ENCODE assay signal across 16 cellular contexts in the genomic region with DNA sequence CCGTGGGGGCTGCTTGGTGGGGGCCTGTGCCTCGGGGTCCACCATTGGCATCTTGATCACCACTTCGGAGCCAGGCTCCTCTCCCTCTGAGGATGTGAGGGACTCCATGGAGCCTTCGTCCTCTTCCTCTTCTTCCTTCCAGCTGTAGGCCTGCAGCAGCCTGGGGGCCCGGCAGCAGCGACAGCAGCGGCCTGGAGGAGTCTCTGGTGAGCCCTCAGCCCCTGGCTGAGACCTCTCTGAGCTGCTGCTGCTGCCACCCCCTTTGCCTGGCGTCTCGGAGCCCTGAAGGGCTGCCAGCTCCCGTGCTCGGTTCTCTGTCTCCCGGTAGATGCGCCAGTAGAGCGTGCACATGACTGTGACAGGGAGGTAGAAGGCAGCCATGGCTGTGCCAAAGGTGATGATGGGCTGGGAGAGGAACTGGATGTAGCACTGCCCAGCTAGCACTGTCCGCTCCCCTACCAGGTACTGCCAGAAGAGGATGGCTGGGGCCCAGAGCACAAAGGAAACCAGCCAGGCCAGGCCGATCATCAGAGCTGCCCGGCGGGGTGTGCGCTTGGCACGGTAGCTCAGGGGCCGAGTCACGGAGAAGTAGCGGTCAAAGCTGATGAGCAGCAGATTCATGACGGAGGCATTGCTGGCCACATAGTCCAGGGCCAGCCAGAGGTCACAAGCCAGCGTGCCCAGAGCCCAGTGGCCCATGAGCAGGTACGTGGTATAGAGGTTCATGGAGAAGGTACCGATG. TPM values are rescaled to one million over a fixed set of nuclear protein-coding genes. Genes with fewer than 3 reads are reported as not detected.
"Had no signal": no experiment of that assay in that cellular context is flagged by ENCODE, and none has a peak within 500 bp of the region (broad histone marks: within the 10 kb centered on the region; RNA-seq: fewer than 3 reads in every experiment).

No MANE protein-coding gene starts in this region.

- H3K4me3 Mint-ChIP-seq: activated naive CD8-positive, alpha-beta T cell treated with anti-CD3 and anti-CD28 coated beads, Interleukin-2, amount 10 ng/mL, durations not matched to agents 7 days and 5 days; memory B cell; naive thymus-derived CD8-positive, alpha-beta T cell; stimulated activated effector memory CD8-positive, alpha-beta T cell treated with anti-CD3 and anti-CD28 coated beads, Interleukin-12 subunit alpha, Interleukin-12 subunit beta, amount 100 ng/mL, for 72 hours; T-helper 17 cell had no signal

- H3K27ac ChIP-seq: brain microvascular endothelial cell, neutrophil had no signal

- H3K27ac Mint-ChIP-seq: activated naive CD8-positive, alpha-beta T cell treated with anti-CD3 and anti-CD28 coated beads, Interleukin-2, amount 10 ng/mL, durations not matched to agents 7 days and 5 days; memory B cell; stimulated activated effector memory CD8-positive, alpha-beta T cell treated with anti-CD3 and anti-CD28 coated beads, Interleukin-12 subunit alpha, Interleukin-12 subunit beta, amount 100 ng/mL, for 72 hours; T-helper 17 cell had no signal

- H3K9me3 Mint-ChIP-seq: activated naive CD8-positive, alpha-beta T cell treated with anti-CD3 and anti-CD28 coated beads, Interleukin-2, amount 10 ng/mL, durations not matched to agents 7 days and 5 days; memory B cell; naive thymus-derived CD8-positive, alpha-beta T cell; stimulated activated effector memory CD8-positive, alpha-beta T cell treated with anti-CD3 and anti-CD28 coated beads, Interleukin-12 subunit alpha, Interleukin-12 subunit beta, amount 100 ng/mL, for 72 hours had no signal

- H3K4me3 ChIP-seq: esophagus muscularis mucosa, thyroid gland had no signal

- H3K36me3 ChIP-seq: brain microvascular endothelial cell, esophagus muscularis mucosa, neutrophil, thyroid gland had no signal

- DNase-seq: activated CD4-positive, alpha-beta T cell treated with anti-CD3 and anti-CD28 coated beads, Interleukin-2, amount 50 U/mL, for 1 hour; activated CD8-positive, alpha-beta memory T cell treated with anti-CD3 and anti-CD28 coated beads for 24 hours; activated naive CD8-positive, alpha-beta T cell treated with anti-CD3 and anti-CD28 coated beads, Interleukin-2, amount 10 ng/mL, durations not matched to agents 7 days and 5 days; anterior cingulate cortex; brain microvascular endothelial cell; islet precursor cell; retina; stimulated activated CD4-positive, alpha-beta T cell treated with anti-CD3 and anti-CD28 coated beads, Interleukin-12 subunit alpha, Interleukin-12 subunit beta, amount 100 ng/mL, for 4 hours; stimulated activated CD4-positive, alpha-beta T cell treated with anti-CD3 and anti-CD28 coated beads, Interleukin-2, amount 100 ng/mL, for 24 hours; T-helper 17 cell; thyroid gland had no signal

- H3K9me3 ChIP-seq: esophagus muscularis mucosa, neutrophil, thyroid gland had no signal

- H3K36me3 Mint-ChIP-seq: activated naive CD8-positive, alpha-beta T cell treated with anti-CD3 and anti-CD28 coated beads, Interleukin-2, amount 10 ng/mL, durations not matched to agents 7 days and 5 days; memory B cell; naive thymus-derived CD8-positive, alpha-beta T cell; stimulated activated effector memory CD8-positive, alpha-beta T cell treated with anti-CD3 and anti-CD28 coated beads, Interleukin-12 subunit alpha, Interleukin-12 subunit beta, amount 100 ng/mL, for 72 hours had no signal

- H3K27me3 ChIP-seq: brain microvascular endothelial cell, esophagus muscularis mucosa, thyroid gland had no signal

RNA-seq across cellular contexts. Expression of a gene that starts 10.9 kb away (rescaled TPM):
- total RNA-seq: activated naive CD8-positive, alpha-beta T cell treated with anti-CD3 and anti-CD28 coated beads, Interleukin-2, amount 10 ng/mL, durations not matched to agents 7 days and 5 days; naive thymus-derived CD8-positive, alpha-beta T cell; T-helper 17 cell; thyroid gland had no signal
- polyA plus RNA-seq: naive thymus-derived CD8-positive, alpha-beta T cell had no signal
